In genomic region chr17:4740584-4740983, GRCh38 we compare ENCODE assay signal across 14 cellular contexts. TPM values are rescaled to one million over a fixed set of nuclear protein-coding genes. Genes with fewer than 3 reads are reported as not detected.
DNase-seq lines count a peak whose midpoint lies in the region; ATAC-seq and TF ChIP-seq lines count a peak whose summit lies in the region.
"Had no signal": no experiment of that assay in that cellular context is flagged by ENCODE, and none has a peak within 500 bp of the region (broad histone marks: within the 10 kb centered on the region; RNA-seq: fewer than 3 reads in every experiment).

No MANE protein-coding gene starts in this region.

- no peak overlapping the region for H3K4me3 ChIP-seq in mucosa of stomach (ENCODE audit: low read length)
- H3K4me3 ChIP-seq in body of pancreas = no peak overlapping the region

- peaks cover 20% of the 10 kb centered on the region for H3K4me1 Mint-ChIP-seq in activated naive CD4-positive, alpha-beta T cell treated with anti-CD3 and anti-CD28 coated beads, Interleukin-2, amount 50 U/mL, for 24 hours
- peaks cover 18% of the 10 kb centered on the region for H3K4me1 Mint-ChIP-seq in activated T-helper 17 cell treated with anti-CD3 and anti-CD28 coated beads, Interleukin-2, amount 50 U/mL, for 72 hours
- peaks cover 13% of the 10 kb centered on the region for H3K4me1 Mint-ChIP-seq in type B pancreatic cell (ENCODE audit: unreplicated experiment)

- TF ChIP-seq CTCF in type B pancreatic cell (conservative IDR thresholded peaks at IDR 0.05) (no peak), body of pancreas (IDR thresholded peaks at IDR 0.05) (no peak)

- 96 to 97% methylated on average over 6 to 8 of the region's 8 CpGs for WGBS in body of pancreas, 2 donors

- H3K27me3 ChIP-seq in mucosa of stomach (ENCODE audit: control insufficient read depth, insufficient read depth, low read length) (peaks cover 16% of the 10 kb centered on the region), body of pancreas (peaks cover 0 to 13% of the 10 kb centered on the region in 2 donors)

- H3K9me3 ChIP-seq in mucosa of stomach (ENCODE audit: control insufficient read depth, low read length) (no peaks in the 10 kb centered on the region), body of pancreas (no peaks in the 10 kb centered on the region)
- H3K9me3 ChIP-seq: lower lobe of right lung had no signal

- peak overlapping the region; percentile 60 for H3K27ac Mint-ChIP-seq in activated naive CD4-positive, alpha-beta T cell treated with anti-CD3 and anti-CD28 coated beads, Interleukin-2, amount 50 U/mL, for 24 hours
- H3K27ac Mint-ChIP-seq in activated T-helper 17 cell treated with anti-CD3 and anti-CD28 coated beads, Interleukin-2, amount 50 U/mL, for 72 hours = peak overlapping the region; percentile 60
- H3K27ac Mint-ChIP-seq in type B pancreatic cell = peak overlapping the region; percentile 78

- peak overlapping the region in 1 of 4 donors; percentile 72 for H3K27ac ChIP-seq in body of pancreas

- H3K4me1 ChIP-seq in mucosa of stomach (ENCODE audit: control insufficient read depth, insufficient read depth, low read length) (peaks cover 14% of the 10 kb centered on the region), body of pancreas (peaks cover 19% of the 10 kb centered on the region)

- H3K36me3 ChIP-seq in mucosa of stomach (ENCODE audit: control insufficient read depth, insufficient read depth, low read length) = no peaks in the 10 kb centered on the region
- H3K36me3 ChIP-seq in body of pancreas (replicated peaks in 1 of 2; ENCODE audit: insufficient read depth in 1 of 2, low read depth in 2 of 2) = no peaks in the 10 kb centered on the region
- H3K36me3 ChIP-seq: lower lobe of right lung had no signal

- intact Hi-C loops in body of pancreas (cut with DNase I) = no loop called here

- H3K4me3 Mint-ChIP-seq in activated naive CD4-positive, alpha-beta T cell treated with anti-CD3 and anti-CD28 coated beads, Interleukin-2, amount 50 U/mL, for 24 hours = peak overlapping the region; percentile 86
- peak overlapping the region; percentile 79 for H3K4me3 Mint-ChIP-seq in activated T-helper 17 cell treated with anti-CD3 and anti-CD28 coated beads, Interleukin-2, amount 50 U/mL, for 72 hours
- peak overlapping the region; percentile 87 for H3K4me3 Mint-ChIP-seq in type B pancreatic cell

- peak overlapping the region; percentile 92 for H3K9ac ChIP-seq in mucosa of stomach (ENCODE audit: low read length)

- no peaks in the 10 kb centered on the region for H3K36me3 Mint-ChIP-seq in activated naive CD4-positive, alpha-beta T cell treated with anti-CD3 and anti-CD28 coated beads, Interleukin-2, amount 50 U/mL, for 24 hours
- no peaks in the 10 kb centered on the region for H3K36me3 Mint-ChIP-seq in activated T-helper 17 cell treated with anti-CD3 and anti-CD28 coated beads, Interleukin-2, amount 50 U/mL, for 72 hours (ENCODE audit: low read depth)
- H3K36me3 Mint-ChIP-seq in type B pancreatic cell = no peaks in the 10 kb centered on the region

- H3K9me3 Mint-ChIP-seq in activated naive CD4-positive, alpha-beta T cell treated with anti-CD3 and anti-CD28 coated beads, Interleukin-2, amount 50 U/mL, for 24 hours = no peaks in the 10 kb centered on the region
- no peaks in the 10 kb centered on the region for H3K9me3 Mint-ChIP-seq in activated T-helper 17 cell treated with anti-CD3 and anti-CD28 coated beads, Interleukin-2, amount 50 U/mL, for 72 hours
- no peaks in the 10 kb centered on the region for H3K9me3 Mint-ChIP-seq in type B pancreatic cell

- no peak for DNase-seq in activated naive CD4-positive, alpha-beta T cell treated with anti-CD3 and anti-CD28 coated beads, Interleukin-2, amount 50 U/mL, for 16 hours
- DNase-seq in type B pancreatic cell (ENCODE audit: extremely low spot score, unreplicated experiment) = no peak
- DNase-seq in body of pancreas = no peak
- DNase-seq in NK-92 treated with Interleukin-12 subunit alpha and Interleukin-12 subunit beta, amount 100 ng/mL, for 24 hours (lab: John Stamatoyannopoulos, UW) = no peak
- DNase-seq: activated CD4-positive, alpha-beta T cell treated with anti-CD3 and anti-CD28 coated beads for 4 hours; erythroblast; NCI-H1694 treated with DMSO at 0.1 percent for 48 hours; NCI-H510A treated with DMSO at 0.1 percent for 48 hours; SW 1271 had no signal

- TF ChIP-seq POLR2A in body of pancreas (IDR thresholded peaks at IDR 0.05) = no peak

- no peak for ATAC-seq in activated T-helper 17 cell treated with anti-CD3 and anti-CD28 coated beads, Interleukin-2, amount 50 U/mL, for 72 hours (replicated peaks)
- ATAC-seq in body of pancreas (no peak), GM21529 (IDR thresholded peaks at IDR 0.05; ENCODE audit: unreplicated experiment) (no peak)

- H3K27me3 Mint-ChIP-seq in activated naive CD4-positive, alpha-beta T cell treated with anti-CD3 and anti-CD28 coated beads, Interleukin-2, amount 50 U/mL, for 24 hours = peaks cover 4% of the 10 kb centered on the region
- H3K27me3 Mint-ChIP-seq in activated T-helper 17 cell treated with anti-CD3 and anti-CD28 coated beads, Interleukin-2, amount 50 U/mL, for 72 hours = peaks cover 10% of the 10 kb centered on the region
- peaks cover 81% of the 10 kb centered on the region for H3K27me3 Mint-ChIP-seq in type B pancreatic cell

RNA-seq across cellular contexts. Expression of gene CXCL16, which starts 0.9 kb away (rescaled TPM):
- total RNA-seq in activated T-helper 17 cell treated with anti-CD3 and anti-CD28 coated beads, Interleukin-2, amount 50 U/mL, for 72 hours = 1 to 10 TPM; 2.7 to 6.7 TPM
- total RNA-seq in type B pancreatic cell (ENCODE audit: low replicate concordance) (15.2 and 23.0 TPM in 2 replicates), body of pancreas (10 to 100 TPM in 1 of 2 donors, 1 to 10 TPM in 1; 3.6 to 27.5 TPM)

RNA-seq across cellular contexts. Expression of gene ZMYND15, which starts 1.0 kb away (rescaled TPM):
- under 1 TPM in 1 of 2 donors, not detected in 1; 0.42 TPM for total RNA-seq in activated T-helper 17 cell treated with anti-CD3 and anti-CD28 coated beads, Interleukin-2, amount 50 U/mL, for 72 hours
- total RNA-seq in type B pancreatic cell (ENCODE audit: low replicate concordance) (0.70 and 1.4 TPM in 2 replicates), body of pancreas (1 to 10 TPM in 1 of 2 donors, under 1 TPM in 1; 0.52 to 2.3 TPM)

RNA-seq across cellular contexts. Expression of gene MED11, which starts 9.4 kb away (rescaled TPM):
- total RNA-seq in activated T-helper 17 cell treated with anti-CD3 and anti-CD28 coated beads, Interleukin-2, amount 50 U/mL, for 72 hours = 10 to 100 TPM; 25.3 to 25.7 TPM
- total RNA-seq in type B pancreatic cell (ENCODE audit: low replicate concordance) (17.6 and 21.8 TPM in 2 replicates), body of pancreas (10 to 100 TPM; 20.8 to 23.3 TPM)

RNA-seq across cellular contexts. Expression of gene ARRB2, which starts 30.2 kb away (rescaled TPM):
- total RNA-seq in activated T-helper 17 cell treated with anti-CD3 and anti-CD28 coated beads, Interleukin-2, amount 50 U/mL, for 72 hours = 100 to 1,000 TPM; 281 to 307 TPM
- total RNA-seq in type B pancreatic cell (ENCODE audit: low replicate concordance) (22.9 and 47.4 TPM in 2 replicates), body of pancreas (10 to 100 TPM; 12.5 to 13.2 TPM)

RNA-seq across cellular contexts. Expression of gene TM4SF5, which starts 31.1 kb away (rescaled TPM):
- not detected for total RNA-seq in activated T-helper 17 cell treated with anti-CD3 and anti-CD28 coated beads, Interleukin-2, amount 50 U/mL, for 72 hours
- total RNA-seq in type B pancreatic cell (ENCODE audit: low replicate concordance) (5.3 and 9.6 TPM in 2 replicates), body of pancreas (1 to 10 TPM; 1.8 to 2.0 TPM)
- total RNA-seq: lower lobe of right lung had no signal
